8 cellular contexts compared by ENCODE assay signal in the genomic region with DNA sequence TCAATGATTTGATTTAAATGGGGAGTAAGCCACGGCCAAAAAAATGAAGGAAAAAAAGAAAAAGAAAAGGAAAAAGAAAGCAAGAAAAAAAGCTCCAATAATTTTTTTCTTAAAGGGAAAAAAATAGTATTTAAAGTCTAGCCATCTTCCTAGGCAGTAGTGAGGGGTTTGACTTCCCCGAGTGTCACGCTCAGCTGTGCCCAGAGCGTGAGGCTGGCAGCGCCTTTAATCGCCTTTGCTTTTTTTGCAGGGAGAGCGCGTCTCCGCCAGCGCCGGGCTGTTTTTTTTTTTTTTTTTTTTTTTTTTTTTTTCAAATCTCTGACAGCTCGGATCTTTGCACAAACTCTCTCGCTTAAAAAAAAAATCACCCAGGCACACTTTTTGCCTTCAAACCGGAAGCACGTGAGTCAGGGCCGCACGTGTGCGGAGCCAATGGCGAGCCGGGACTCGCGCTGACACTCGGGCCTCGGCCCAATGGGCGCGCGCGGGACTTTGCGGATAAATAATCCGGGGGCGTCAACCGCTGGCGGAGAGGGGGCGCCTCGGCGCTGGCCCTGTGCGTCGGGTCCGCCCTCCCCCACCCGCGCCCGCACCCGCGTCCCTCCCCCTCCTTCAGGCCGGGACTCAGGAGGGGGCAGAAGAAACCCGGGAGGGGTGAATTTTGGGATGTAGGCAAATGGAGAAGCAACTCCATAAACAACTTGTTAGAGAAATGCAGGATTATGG. TPM values are rescaled to one million over a fixed set of nuclear protein-coding genes. Genes with fewer than 3 reads are reported as not detected.
A peak's percentile ranks its signal among the peaks of the same experiment; 100 is the strongest.
DNase-seq lines count a peak whose midpoint lies in the region; ATAC-seq and FAIRE-seq lines count a peak whose summit lies in the region.

Gene EN1 (minus strand): TSS at position 202 of the 726 bp plus-strand sequence. CDS start 481 bp downstream, outside the sequence.

- in situ Hi-C loops in G401 (cut with HindIII; ENCODE audit: low sequenced_read_pairs): no loop called here

- H3K36me3 Mint-ChIP-seq in activated naive CD8-positive, alpha-beta T cell treated with anti-CD3 and anti-CD28 coated beads, Interleukin-2, amount 10 ng/mL, durations not matched to agents 7 days and 5 days: peaks cover 8% of the 10 kb centered on the region

- H3K27ac Mint-ChIP-seq in activated naive CD8-positive, alpha-beta T cell treated with anti-CD3 and anti-CD28 coated beads, Interleukin-2, amount 10 ng/mL, durations not matched to agents 7 days and 5 days: peak within 1 kb of the TSS; percentile 67

- peak within 1 kb of the TSS; percentile 15 to 41 for H3K4me3 ChIP-seq in aorta (ENCODE audit: low read length in 2 of 2)

- intact Hi-C loops in aorta (cut with DNase I): no loop called here

- WGBS in aorta, 2 donors: 3 to 5% methylated on average over 42 to 46 of the region's 46 CpGs

- no peak for ATAC-seq in activated naive CD8-positive, alpha-beta T cell treated with anti-CD3 and anti-CD28 coated beads, Interleukin-2, amount 10 ng/mL, durations not matched to agents 7 days and 5 days (ENCODE audit: low read depth)
- ATAC-seq in aorta (ENCODE audit: low FRiP score): no peak
- ATAC-seq in GM19324 (IDR thresholded peaks at IDR 0.05; ENCODE audit: low FRiP score, unreplicated experiment): no peak

- H3K9me3 ChIP-seq in aorta (ENCODE audit: control insufficient read depth, low read length): no peaks in the 10 kb centered on the region

- no peaks in the 10 kb centered on the region for H3K36me3 ChIP-seq in aorta (ENCODE audit: control insufficient read depth in 1 of 2, insufficient read depth in 2 of 2, low read length in 1 of 2)

- H3K4me1 ChIP-seq in aorta (ENCODE audit: control insufficient read depth in 1 of 2, insufficient read depth in 2 of 2, low read length in 2 of 2): no peaks in the 10 kb centered on the region

- H3K27me3 ChIP-seq in aorta (ENCODE audit: control insufficient read depth in 1 of 2, insufficient read depth in 2 of 2, low read length in 1 of 2): no peaks in the 10 kb centered on the region

- peaks cover 3% of the 10 kb centered on the region for H3K9me3 Mint-ChIP-seq in activated naive CD8-positive, alpha-beta T cell treated with anti-CD3 and anti-CD28 coated beads, Interleukin-2, amount 10 ng/mL, durations not matched to agents 7 days and 5 days

- no peak for FAIRE-seq in RCC 7860 (lab: Jason Lieb, UNC)

- POLR2A ChIA-PET in activated naive CD8-positive, alpha-beta T cell treated with anti-CD3 and anti-CD28 coated beads, Interleukin-2, amount 10 ng/mL, durations not matched to agents 7 days and 5 days (lab: Charles Lee): no interaction called here

- peak; percentile 55 for DNase-seq in stimulated activated CD4-positive, alpha-beta T cell treated with anti-CD3 and anti-CD28 coated beads, Interleukin-15, amount 100 ng/mL, for 24 hours
- DNase-seq in stimulated activated CD4-positive, alpha-beta T cell treated with anti-CD3 and anti-CD28 coated beads, Interleukin-2, amount 100 ng/mL, for 24 hours: no peak
- DNase-seq in activated naive CD8-positive, alpha-beta T cell treated with anti-CD3 and anti-CD28 coated beads, Interleukin-2, amount 10 ng/mL, durations not matched to agents 7 days and 5 days: no peak
- DNase-seq in left kidney (ENCODE audit: low read depth, low spot score) (peak; percentile 65), aorta (no peak), RCC 7860 (ENCODE audit: low spot score) (no peak), G401 (ENCODE audit: low spot score) (no peak)

- peaks cover 86% of the 10 kb centered on the region for H3K27me3 Mint-ChIP-seq in activated naive CD8-positive, alpha-beta T cell treated with anti-CD3 and anti-CD28 coated beads, Interleukin-2, amount 10 ng/mL, durations not matched to agents 7 days and 5 days

- peaks cover 8% of the 10 kb centered on the region for H3K4me1 Mint-ChIP-seq in activated naive CD8-positive, alpha-beta T cell treated with anti-CD3 and anti-CD28 coated beads, Interleukin-2, amount 10 ng/mL, durations not matched to agents 7 days and 5 days

- H3K4me3 Mint-ChIP-seq in activated naive CD8-positive, alpha-beta T cell treated with anti-CD3 and anti-CD28 coated beads, Interleukin-2, amount 10 ng/mL, durations not matched to agents 7 days and 5 days: no peak within 1 kb of the TSS

- no peak within 1 kb of the TSS for H3K27ac ChIP-seq in aorta (ENCODE audit: low read depth in 1 of 2, low read length in 2 of 2)

RNA-seq across cellular contexts. Expression of gene EN1, which starts in this region (rescaled TPM):
- not detected for total RNA-seq in activated naive CD8-positive, alpha-beta T cell treated with anti-CD3 and anti-CD28 coated beads, Interleukin-2, amount 10 ng/mL, durations not matched to agents 7 days and 5 days
- not detected for total RNA-seq in aorta
- polyA plus RNA-seq in aorta: not detected
- not detected in 2 replicates for total RNA-seq in G401 (2014; rRNA removed; shearing (Covaris generic))

Comparison
In these comparisons a context has a peak if more than half of its experiments do, and no peak if none do; other contexts are left out.
1. DNase-seq: peak in stimulated activated CD4-positive, alpha-beta T cell treated with anti-CD3 and anti-CD28 coated beads, Interleukin-15, amount 100 ng/mL, for 24 hours (single experiment) and left kidney (single experiment); none in stimulated activated CD4-positive, alpha-beta T cell treated with anti-CD3 and anti-CD28 coated beads, Interleukin-2, amount 100 ng/mL, for 24 hours (0 of 2), activated naive CD8-positive, alpha-beta T cell treated with anti-CD3 and anti-CD28 coated beads, Interleukin-2, amount 10 ng/mL, durations not matched to agents 7 days and 5 days (single experiment), aorta (0 of 2), RCC 7860 (single experiment) and G401 (single experiment).